Comparison of ENCODE assay signal across 1 cellular context in genomic region chr11:46277313-46277622, GRCh38.
TF ChIP-seq lines count a peak whose summit lies in the region.

No MANE protein-coding gene starts in this region.

TF ChIP-seq in K562, 482 proteins besides CTCF, POLR2A, EP300 and RAD21 (continued from another document):
- TF ChIP-seq NR0B1 (IDR thresholded peaks at IDR 0.05; ENCODE audit: partially characterized antibody) (no peak), TOE1 (IDR thresholded peaks at IDR 0.05; ENCODE audit: borderline replicate concordance) (0 out of 2 replicates have a peak, but pooled peaks have one; percentile 16), TOE1 (CRISPR knock-in tag; IDR thresholded peaks at IDR 0.05; ENCODE audit: borderline replicate concordance, low read depth) (no peak), ARID3A (IDR thresholded peaks at IDR 0.05; ENCODE audit: borderline replicate concordance, low read depth, low read length) (peak; percentile 97), MIER1 (IDR thresholded peaks at IDR 0.05; ENCODE audit: low read depth) (no peak), SP1 (CRISPR knock-in tag; IDR thresholded peaks at IDR 0.05) (peak; percentile 59; the same call in 1 of the 2 replicates), DACH1 (IDR thresholded peaks at IDR 0.05; ENCODE audit: partially characterized antibody) (peak; percentile 92), U2AF1 (optimal IDR thresholded peaks at IDR 0.05; ENCODE audit: low read depth, low read length) (no peak), CTBP1 (IDR thresholded peaks at IDR 0.05; ENCODE audit: borderline replicate concordance) (no peak), KLF13 (tag; IDR thresholded peaks at IDR 0.05; ENCODE audit: borderline replicate concordance, low read depth) (peak; percentile 85; the same call in 1 of the 2 replicates)
